8 cellular contexts compared by ENCODE assay signal in the genomic region with DNA sequence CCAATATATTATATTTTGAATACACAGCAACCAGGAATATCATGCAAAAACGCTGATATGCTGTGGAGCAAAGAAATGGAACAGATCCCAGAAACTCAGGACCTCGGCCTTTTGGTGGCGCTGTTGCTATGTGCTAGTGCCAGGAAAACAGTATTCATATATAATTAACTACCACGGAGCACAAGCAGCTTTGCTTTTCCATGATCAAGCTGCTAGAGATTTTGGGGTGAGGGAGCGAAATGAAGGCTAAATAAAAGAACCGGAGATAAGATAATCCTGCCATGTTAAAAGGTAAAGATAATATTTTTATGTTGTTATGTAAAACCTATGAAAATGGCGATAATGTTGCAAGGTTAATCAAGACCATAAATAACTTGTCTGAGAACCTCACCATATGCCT.
A peak's percentile ranks its signal among the peaks of the same experiment; 100 is the strongest.
DNase-seq lines count a peak whose midpoint lies in the region; ATAC-seq, FAIRE-seq and TF ChIP-seq lines count a peak whose summit lies in the region.

No MANE protein-coding gene starts in this region.

- BruUV-seq in endothelial cell of umbilical vein (replicated peaks; lab: Mats Ljungman, UMichigan), result no TSS peak

- H3K9me3 ChIP-seq in RWPE2 (ENCODE audit: severe bottlenecking) (no peaks in the 10 kb centered on the region), endothelial cell of umbilical vein (replicated peaks; ENCODE audit: control insufficient read depth, insufficient read depth, low read length) (no peaks in the 10 kb centered on the region), mucosa of rectum (ENCODE audit: control insufficient read depth in 2 of 2, low read length in 2 of 2) (no peaks in the 10 kb centered on the region)

- no peak overlapping the region for H2AFZ ChIP-seq in endothelial cell of umbilical vein (ENCODE audit: low read depth, low read length)

- H3K27ac ChIP-seq in RWPE2 (ENCODE audit: poor library complexity, severe bottlenecking) (no peak overlapping the region), endothelial cell of umbilical vein (ENCODE audit: insufficient read depth, low read depth, low read length) (no peak overlapping the region), mucosa of rectum (ENCODE audit: low read depth in 2 of 2, low read length in 2 of 2) (no peak overlapping the region)

- H4K20me1 ChIP-seq in endothelial cell of umbilical vein (replicated peaks; ENCODE audit: control insufficient read depth, extremely low read depth, insufficient read depth, low read length), result no peaks in the 10 kb centered on the region

- H3K9ac ChIP-seq in endothelial cell of umbilical vein (replicated peaks; ENCODE audit: extremely low read depth, insufficient read depth, low read length) (no peak overlapping the region), mucosa of rectum (ENCODE audit: low read depth in 1 of 2, low read length in 2 of 2) (no peak overlapping the region)

- ATAC-seq in RWPE2 (ENCODE audit: low read depth), result peak; percentile 50; the same call in 2 of the 3 replicates
- ATAC-seq in HG02870 (IDR thresholded peaks at IDR 0.05; ENCODE audit: unreplicated experiment), result no peak
- no peak for ATAC-seq in sciatic nerve

- H3K4me2 ChIP-seq in endothelial cell of umbilical vein (ENCODE audit: insufficient read depth, low read length), result no peak overlapping the region

- no peaks in the 10 kb centered on the region for H3K79me2 ChIP-seq in endothelial cell of umbilical vein (ENCODE audit: control insufficient read depth, insufficient read depth, low read length)

- peak; percentile 60 for DNase-seq in EL
- peak; percentile 20 for DNase-seq in HuH-7 (ENCODE audit: low spot score)
- DNase-seq in RWPE2 (ENCODE audit: low spot score), result no peak
- DNase-seq in endothelial cell of umbilical vein (ENCODE audit: low read depth, low spot score), result peak; percentile 78
- no peak for DNase-seq in cortex of kidney (lab: John Stamatoyannopoulos, UW)
- DNase-seq in sciatic nerve (ENCODE audit: low spot score), result no peak

- H3K36me3 ChIP-seq in RWPE2 (ENCODE audit: low read depth), result no peaks in the 10 kb centered on the region
- no peaks in the 10 kb centered on the region for H3K36me3 ChIP-seq in endothelial cell of umbilical vein (ENCODE audit: control insufficient read depth in 2 of 2, extremely low read depth in 1 of 2, insufficient read depth in 2 of 2, low read length in 2 of 2)
- no peaks in the 10 kb centered on the region for H3K36me3 ChIP-seq in mucosa of rectum (ENCODE audit: control insufficient read depth in 2 of 2, insufficient read depth in 2 of 2, low read length in 2 of 2)

- peak; percentile 83 for TF ChIP-seq CTCF in RWPE2 (IDR thresholded peaks at IDR 0.05; ENCODE audit: poor library complexity, severe bottlenecking)
- TF ChIP-seq CTCF in endothelial cell of umbilical vein (IDR thresholded peaks at IDR 0.05; ENCODE audit: extremely low read depth in 1 of 2, insufficient read depth in 1 of 2, low read depth in 1 of 2, low read length in 2 of 2), result peak; percentile 70 to 74

- CTCF ChIA-PET in endothelial cell of umbilical vein (lab: Charles Lee), result interaction anchor here (0.7 to 3.7 kb wide), 35 partner anchors 10 to 1034 kb away, joined by 3 to 168 read pairs (median 4); a partner anchor contains a TSS

- H3K4me1 ChIP-seq in RWPE2 (ENCODE audit: insufficient read depth, poor library complexity, severe bottlenecking), result no peaks in the 10 kb centered on the region
- no peaks in the 10 kb centered on the region for H3K4me1 ChIP-seq in endothelial cell of umbilical vein (ENCODE audit: control insufficient read depth, extremely low read depth, insufficient read depth, low read length)
- H3K4me1 ChIP-seq in mucosa of rectum (ENCODE audit: control insufficient read depth in 2 of 2, insufficient read depth in 2 of 2, low read length in 2 of 2), result peaks cover 3 to 5% of the 10 kb centered on the region in 2 donors

- H3K27me3 ChIP-seq in RWPE2 (ENCODE audit: insufficient read depth, poor library complexity, severe bottlenecking) (no peaks in the 10 kb centered on the region), endothelial cell of umbilical vein (ENCODE audit: control insufficient read depth in 2 of 2, insufficient read depth in 2 of 2, low read length in 2 of 2) (no peaks in the 10 kb centered on the region), mucosa of rectum (ENCODE audit: control insufficient read depth in 2 of 2, insufficient read depth in 2 of 2, low read length in 2 of 2) (no peaks in the 10 kb centered on the region)

- TF ChIP-seq POLR2A in endothelial cell of umbilical vein (IDR thresholded peaks at IDR 0.05; ENCODE audit: low read depth, low read length), result no peak

- POLR2A ChIA-PET in endothelial cell of umbilical vein (lab: Charles Lee), result no interaction called here

- FAIRE-seq in endothelial cell of umbilical vein (lab: Jason Lieb, UNC), result peak; percentile 54

- intact Hi-C loops in endothelial cell of umbilical vein (cut with micrococcal nuclease), result loop anchor here (1.0 to 10.0 kb wide), 7 partner anchors 171 to 1033 kb away; no protein-coding TSS in a partner anchor
- intact Hi-C loops in sciatic nerve (cut with DNase I), result no loop called here

- no peak overlapping the region for H3K4me3 ChIP-seq in RWPE2 (ENCODE audit: severe bottlenecking)
- no peak overlapping the region for H3K4me3 ChIP-seq in endothelial cell of umbilical vein (replicated peaks in 1 of 3; ENCODE audit: insufficient read depth in 1 of 3, low read depth in 1 of 3, low read length in 3 of 3)
- peak overlapping the region; percentile 41 to 65 for H3K4me3 ChIP-seq in mucosa of rectum (ENCODE audit: low read length in 2 of 2)

- dilution Hi-C loops in endothelial cell of umbilical vein (cut with MboI; ENCODE audit: extremely low pct_ligation_motif_present, low sequenced_read_pairs), result no loop called here

- H3K9me1 ChIP-seq in endothelial cell of umbilical vein (replicated peaks; ENCODE audit: control insufficient read depth, extremely low read depth, insufficient read depth, low read length), result no peaks in the 10 kb centered on the region

TF ChIP-seq in endothelial cell of umbilical vein, 7 proteins besides CTCF, POLR2A, EP300 and RAD21:
- TF ChIP-seq FOS (IDR thresholded peaks at IDR 0.05; ENCODE audit: borderline replicate concordance, insufficient read depth, low read length) (no peak), GATA2 (IDR thresholded peaks at IDR 0.05; ENCODE audit: insufficient read depth, insufficient read length, low read depth, low read length) (no peak), POLR2AphosphoS5 (IDR thresholded peaks at IDR 0.05; ENCODE audit: insufficient read depth, low read depth, low read length) (no peak), MYC (IDR thresholded peaks at IDR 0.05; ENCODE audit: low read depth, low read length) (no peak)
- TF ChIP-seq, protein P1, sequence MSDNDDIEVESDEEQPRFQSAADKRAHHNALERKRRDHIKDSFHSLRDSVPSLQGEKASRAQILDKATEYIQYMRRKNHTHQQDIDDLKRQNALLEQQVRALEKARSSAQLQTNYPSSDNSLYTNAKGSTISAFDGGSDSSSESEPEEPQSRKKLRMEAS (IDR thresholded peaks at IDR 0.05; ENCODE audit: insufficient read depth, insufficient read length), result no peak
TF ChIP-seq in endothelial cell of umbilical vein: peak in this region for 0.

Comparison
In these comparisons a context has a peak if more than half of its experiments do, and no peak if none do; other contexts are left out.
1. DNase-seq: peak in EL (single experiment), HuH-7 (single experiment) and endothelial cell of umbilical vein (single experiment); none in RWPE2 (single experiment), cortex of kidney (single experiment) and sciatic nerve (single experiment).
2. H3K4me3 ChIP-seq: peak in mucosa of rectum (2 of 2); none in RWPE2 (single experiment) and endothelial cell of umbilical vein (0 of 3).